8 cellular contexts compared by ENCODE assay signal in the genomic region with DNA sequence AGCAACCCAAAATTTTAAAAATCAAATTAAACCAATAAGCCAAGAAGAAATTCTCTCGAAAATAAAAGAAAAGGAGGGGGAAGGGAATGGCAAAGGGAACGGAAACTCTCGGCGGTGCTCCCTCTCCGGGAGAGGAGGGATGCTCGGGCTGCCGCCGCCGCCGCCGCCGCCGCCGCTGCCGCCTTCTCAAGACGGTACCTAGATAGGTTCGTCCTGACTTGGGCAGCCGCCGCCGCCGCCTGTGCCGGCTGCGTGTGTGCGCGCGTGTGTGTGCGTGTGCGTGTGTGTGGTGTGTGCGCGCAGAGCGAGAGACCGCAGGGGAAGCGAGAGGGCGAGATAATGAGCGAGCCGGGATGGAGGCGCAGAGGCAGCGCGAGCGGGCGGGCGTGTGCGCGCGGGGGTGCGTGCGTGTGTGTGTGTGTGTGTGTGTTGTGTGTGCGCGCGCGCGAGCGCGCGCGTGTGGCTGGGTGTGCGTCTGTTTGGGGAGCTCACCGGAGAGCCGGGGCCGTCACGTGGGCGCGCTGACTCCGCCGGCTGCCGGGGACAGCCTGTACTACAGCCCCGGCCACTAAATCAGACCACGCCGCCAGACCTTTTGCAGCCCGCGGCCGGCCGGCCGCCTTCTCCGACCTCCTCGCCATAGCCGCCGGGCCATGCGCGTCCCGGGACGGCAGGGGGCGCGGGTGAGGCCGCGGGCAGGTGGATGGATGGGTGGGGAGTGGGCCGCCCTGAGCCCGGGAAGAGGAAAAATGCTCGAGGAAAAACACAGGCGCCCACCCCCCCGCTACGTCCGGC.
A peak's percentile ranks its signal among the peaks of the same experiment; 100 is the strongest.
DNase-seq lines count a peak whose midpoint lies in the region; ATAC-seq and TF ChIP-seq lines count a peak whose summit lies in the region.

No MANE protein-coding gene starts in this region.

- TF ChIP-seq CTCF in PC-3 (conservative IDR thresholded peaks at IDR 0.05; ENCODE audit: low read depth, low read length) = peak; percentile 63

- H3K9me3 Mint-ChIP-seq in natural killer cell treated with Interleukin-12 subunit alpha and Interleukin-12 subunit beta and Interleukin-15 and Interleukin-18, amount 100 ng/mL, for 72 hours = no peaks in the 10 kb centered on the region

- H3K4me3 ChIP-seq in HUES6 (ENCODE audit: low read depth, low read length) (peak overlapping the region; percentile 70), PC-3 (ENCODE audit: low read length) (peak overlapping the region; percentile 81)

- H3K36me3 ChIP-seq in HUES6 (ENCODE audit: control insufficient read depth, insufficient read depth, low read length) = no peaks in the 10 kb centered on the region
- no peaks in the 10 kb centered on the region for H3K36me3 ChIP-seq in PC-3 (ENCODE audit: low read depth, low read length)

- peak overlapping the region; percentile 2; the same call in 1 of the 2 replicates for H3K27ac ChIP-seq in HUES6 (ENCODE audit: low read depth, low read length)
- no peak overlapping the region for H3K27ac ChIP-seq in PC-3 (ENCODE audit: low read length)
- peak overlapping the region; percentile 9 for H3K27ac ChIP-seq in temporal lobe (ENCODE audit: low read depth, low read length)

- H3F3A ChIP-seq in PC-3 (ENCODE audit: low read length, unreplicated experiment) = no peaks in the 10 kb centered on the region

- H3K4me1 Mint-ChIP-seq in natural killer cell treated with Interleukin-12 subunit alpha and Interleukin-12 subunit beta and Interleukin-15 and Interleukin-18, amount 100 ng/mL, for 72 hours (ENCODE audit: low read depth in 2 of 2) = peaks cover 21 to 27% of the 10 kb centered on the region in 2 donors

- H3K27me3 Mint-ChIP-seq in natural killer cell treated with Interleukin-12 subunit alpha and Interleukin-12 subunit beta and Interleukin-15 and Interleukin-18, amount 100 ng/mL, for 72 hours = peaks cover 48 to 80% of the 10 kb centered on the region in 2 donors

- intact Hi-C loops in PC-3 (cut with micrococcal nuclease) = loop anchor here (1.0 to 10.0 kb wide), 4 partner anchors 322 to 672 kb away; a partner anchor contains a TSS

- H2AFZ ChIP-seq in PC-3 (ENCODE audit: low read length) = peak overlapping the region; percentile 84

- CTCF ChIA-PET in PC-3 (lab: Charles Lee) = interaction anchor here (0.5 to 0.7 kb wide), 3 partner anchors 76 to 500 kb away, joined by 3 to 10 read pairs (median 4); no protein-coding TSS in a partner anchor

- no peaks in the 10 kb centered on the region for H3K9me3 ChIP-seq in HUES6 (ENCODE audit: control insufficient read depth, insufficient read depth, low read depth, low read length)
- no peaks in the 10 kb centered on the region for H3K9me3 ChIP-seq in PC-3 (ENCODE audit: low read length)

- peaks cover 42% of the 10 kb centered on the region for H3K27me3 ChIP-seq in HUES6 (ENCODE audit: control insufficient read depth, insufficient read depth, low read length)
- H3K27me3 ChIP-seq in PC-3 (ENCODE audit: low read length) = peaks cover 17% of the 10 kb centered on the region

- ATAC-seq in GM21423 (IDR thresholded peaks at IDR 0.05; ENCODE audit: unreplicated experiment) = peak; percentile 69
- ATAC-seq in PC-3 = peak; percentile 78
- ATAC-seq in natural killer cell treated with Interleukin-12 subunit alpha and Interleukin-12 subunit beta and Interleukin-15 and Interleukin-18, amount 100 ng/mL, for 72 hours = peak; percentile 63 to 76

- H3K79me2 ChIP-seq in PC-3 (ENCODE audit: low read length) = no peaks in the 10 kb centered on the region

- H3K9me2 ChIP-seq in PC-3 (replicated peaks; ENCODE audit: low read length) = no peaks in the 10 kb centered on the region

- no TSS peak for BruUV-seq in PC-3 (replicated peaks; lab: Mats Ljungman, UMichigan)

- H3K36me3 Mint-ChIP-seq in natural killer cell treated with Interleukin-12 subunit alpha and Interleukin-12 subunit beta and Interleukin-15 and Interleukin-18, amount 100 ng/mL, for 72 hours = no peaks in the 10 kb centered on the region

- POLR2A ChIA-PET in PC-3 (lab: Charles Lee; ENCODE audit: unreplicated experiment) = interaction anchor here (0.7 kb wide), 3 partner anchors 181 to 672 kb away, joined by 6 to 8 read pairs (median 7); no protein-coding TSS in a partner anchor

- H3K4me3 Mint-ChIP-seq in natural killer cell treated with Interleukin-12 subunit alpha and Interleukin-12 subunit beta and Interleukin-15 and Interleukin-18, amount 100 ng/mL, for 72 hours = peak overlapping the region; percentile 85

- H3K9ac ChIP-seq in HUES6 (ENCODE audit: low read length) (peak overlapping the region; percentile 59), PC-3 (ENCODE audit: low read length) (peak overlapping the region; percentile 8; the same call in 1 of the 2 replicates)

- H3K27ac Mint-ChIP-seq in natural killer cell treated with Interleukin-12 subunit alpha and Interleukin-12 subunit beta and Interleukin-15 and Interleukin-18, amount 100 ng/mL, for 72 hours = no peak overlapping the region

- peaks cover 30% of the 10 kb centered on the region for H3K4me1 ChIP-seq in HUES6 (ENCODE audit: control insufficient read depth, insufficient read depth, low read length)
- peaks cover 7% of the 10 kb centered on the region; the same call in 1 of the 2 replicates for H3K4me1 ChIP-seq in PC-3 (ENCODE audit: insufficient read depth, low read length)

- peak overlapping the region; percentile 97 for H3K4me2 ChIP-seq in PC-3 (ENCODE audit: low read length)

- no peaks in the 10 kb centered on the region for H4K20me1 ChIP-seq in PC-3 (ENCODE audit: low read length)

- DNase-seq in COR-L47 (lab: John Stamatoyannopoulos, UW) (peak; percentile 82), PC-3 (peak; percentile 65), fibroblast of the conjunctiva (ENCODE audit: low read depth) (peak; percentile 50)
- DNase-seq in activated effector memory CD4-positive, alpha-beta T cell treated with Interleukin-2 at 50 U/mL for 16 hours = peak; percentile 56
- no peak for DNase-seq in natural killer cell treated with Interleukin-12 subunit alpha and Interleukin-12 subunit beta and Interleukin-15 and Interleukin-18, amount 100 ng/mL, for 72 hours (ENCODE audit: low spot score)
